In genomic region chr3:111080357-111080937, GRCh38 we compare ENCODE assay signal across 8 cellular contexts. TPM values are rescaled to one million over a fixed set of nuclear protein-coding genes. Genes with fewer than 3 reads are reported as not detected.
A peak's percentile ranks its signal among the peaks of the same experiment; 100 is the strongest.
DNase-seq lines count a peak whose midpoint lies in the region; ATAC-seq and TF ChIP-seq lines count a peak whose summit lies in the region.

No MANE protein-coding gene starts in this region.

- DNase-seq in Calu3 (no peak), LoVo (ENCODE audit: low spot score) (peak; percentile 28), chondrocyte (ENCODE audit: low spot score) (no peak), mucosa of descending colon (no peak), cerebellar nuclear complex (lab: John Stamatoyannopoulos, UW) (no peak), NCI-H2107 (lab: John Stamatoyannopoulos, UW) (no peak)
- DNase-seq in activated T-cell treated with anti-CD3 and anti-CD28 coated beads, Interleukin-2, amount 50 U/mL, for 24 hours = no peak
- no peak for DNase-seq in activated CD4-positive, alpha-beta memory T cell treated with anti-CD3 and anti-CD28 coated beads for 36 hours

- no peaks in the 10 kb centered on the region for H3K9me3 ChIP-seq in mucosa of descending colon

- peaks cover 5% of the 10 kb centered on the region for H3K36me3 Mint-ChIP-seq in Calu3 (ENCODE audit: insufficient read depth, unreplicated experiment)
- no peaks in the 10 kb centered on the region for H3K36me3 Mint-ChIP-seq in chondrocyte (ENCODE audit: low read depth)
- no peaks in the 10 kb centered on the region for H3K36me3 Mint-ChIP-seq in activated T-cell treated with anti-CD3 and anti-CD28 coated beads, Interleukin-2, amount 50 U/mL, for 24 hours (ENCODE audit: low read depth)
- H3K36me3 Mint-ChIP-seq in activated CD4-positive, alpha-beta memory T cell treated with anti-CD3 and anti-CD28 coated beads for 36 hours = no peaks in the 10 kb centered on the region

- CTCF ChIA-PET in Calu3 (lab: Charles Lee) = interaction anchor here (0.5 to 1.6 kb wide), 13 partner anchors 25 to 1666 kb away, joined by 3 to 9 read pairs (median 3); no protein-coding TSS in a partner anchor
- CTCF ChIA-PET in activated CD4-positive, alpha-beta memory T cell treated with anti-CD3 and anti-CD28 coated beads for 36 hours (lab: Charles Lee) = interaction anchor here (0.5 to 1.6 kb wide), 14 partner anchors 10 to 1349 kb away, joined by 3 to 12 read pairs (median 3); no protein-coding TSS in a partner anchor

- no peaks in the 10 kb centered on the region for H3K27me3 Mint-ChIP-seq in Calu3 (ENCODE audit: unreplicated experiment)
- H3K27me3 Mint-ChIP-seq in chondrocyte (ENCODE audit: low read depth) = no peaks in the 10 kb centered on the region
- H3K27me3 Mint-ChIP-seq in activated T-cell treated with anti-CD3 and anti-CD28 coated beads, Interleukin-2, amount 50 U/mL, for 24 hours = peaks cover 5% of the 10 kb centered on the region
- H3K27me3 Mint-ChIP-seq in activated CD4-positive, alpha-beta memory T cell treated with anti-CD3 and anti-CD28 coated beads for 36 hours = peaks cover 2% of the 10 kb centered on the region

- POLR2A ChIA-PET in activated CD4-positive, alpha-beta memory T cell treated with anti-CD3 and anti-CD28 coated beads for 36 hours (lab: Charles Lee) = no interaction called here

- H3K4me1 Mint-ChIP-seq in Calu3 (ENCODE audit: low read depth, unreplicated experiment) (peaks cover 6% of the 10 kb centered on the region), chondrocyte (ENCODE audit: low read depth) (peaks cover 16% of the 10 kb centered on the region)
- H3K4me1 Mint-ChIP-seq in activated T-cell treated with anti-CD3 and anti-CD28 coated beads, Interleukin-2, amount 50 U/mL, for 24 hours (ENCODE audit: low read depth) = peaks cover 3% of the 10 kb centered on the region
- H3K4me1 Mint-ChIP-seq in activated CD4-positive, alpha-beta memory T cell treated with anti-CD3 and anti-CD28 coated beads for 36 hours (ENCODE audit: low read depth) = peaks cover 4% of the 10 kb centered on the region

- H3K4me3 Mint-ChIP-seq in Calu3 (ENCODE audit: low read depth, unreplicated experiment) (no peak overlapping the region), chondrocyte (ENCODE audit: unreplicated experiment) (no peak overlapping the region)
- H3K4me3 Mint-ChIP-seq in activated T-cell treated with anti-CD3 and anti-CD28 coated beads, Interleukin-2, amount 50 U/mL, for 24 hours = no peak overlapping the region
- no peak overlapping the region for H3K4me3 Mint-ChIP-seq in activated CD4-positive, alpha-beta memory T cell treated with anti-CD3 and anti-CD28 coated beads for 36 hours

- H3K4me3 ChIP-seq in mucosa of descending colon = no peak overlapping the region

- H3K27ac Mint-ChIP-seq in Calu3 (ENCODE audit: unreplicated experiment) = no peak overlapping the region
- no peak overlapping the region for H3K27ac Mint-ChIP-seq in chondrocyte (ENCODE audit: unreplicated experiment)
- H3K27ac Mint-ChIP-seq in activated T-cell treated with anti-CD3 and anti-CD28 coated beads, Interleukin-2, amount 50 U/mL, for 24 hours = no peak overlapping the region
- no peak overlapping the region for H3K27ac Mint-ChIP-seq in activated CD4-positive, alpha-beta memory T cell treated with anti-CD3 and anti-CD28 coated beads for 36 hours

- H3K36me3 ChIP-seq in mucosa of descending colon (ENCODE audit: low read depth) = no peaks in the 10 kb centered on the region

- peak; percentile 49 for TF ChIP-seq CTCF in Calu3 (IDR thresholded peaks at IDR 0.05; ENCODE audit: unreplicated experiment)
- TF ChIP-seq CTCF in chondrocyte (IDR thresholded peaks at IDR 0.05) = peak; percentile 91
- no peak for TF ChIP-seq CTCF in mucosa of descending colon (IDR thresholded peaks at IDR 0.05)

- H3K9me3 Mint-ChIP-seq in Calu3 (ENCODE audit: low read depth, unreplicated experiment) (no peaks in the 10 kb centered on the region), chondrocyte (ENCODE audit: low read depth) (no peaks in the 10 kb centered on the region)
- no peaks in the 10 kb centered on the region for H3K9me3 Mint-ChIP-seq in activated T-cell treated with anti-CD3 and anti-CD28 coated beads, Interleukin-2, amount 50 U/mL, for 24 hours
- no peaks in the 10 kb centered on the region for H3K9me3 Mint-ChIP-seq in activated CD4-positive, alpha-beta memory T cell treated with anti-CD3 and anti-CD28 coated beads for 36 hours

- ATAC-seq in mucosa of descending colon = peak; percentile 54

- intact Hi-C loops in Calu3 (cut with micrococcal nuclease; ENCODE audit: unreplicated experiment) = loop anchor here (10.0 kb wide), 1 partner anchor 244 kb away; no protein-coding TSS in a partner anchor
- intact Hi-C loops in mucosa of descending colon (cut with DNase I, micrococcal nuclease) = no loop called here
- intact Hi-C loops in activated CD4-positive, alpha-beta memory T cell treated with anti-CD3 and anti-CD28 coated beads for 36 hours (cut with micrococcal nuclease) = no loop called here

- no TSS peak for BruUV-seq in Calu3 (replicated peaks; lab: Mats Ljungman, UMichigan)

- H3K4me1 ChIP-seq in mucosa of descending colon (ENCODE audit: low read depth) = peaks cover 7% of the 10 kb centered on the region

RNA-seq across cellular contexts. Expression of gene NECTIN3, which starts 8.8 kb away (rescaled TPM):
- total RNA-seq in Calu3 (2022) (110 and 128 TPM in 2 replicates), chondrocyte (32.0 to 36.7 TPM (median 33.8 TPM) in 3 replicates), mucosa of descending colon (10 to 100 TPM; 36.5 to 60.7 (median 43.8) TPM)
- total RNA-seq in activated CD4-positive, alpha-beta memory T cell treated with anti-CD3 and anti-CD28 coated beads for 36 hours = 10 to 100 TPM; 10.5 to 11.3 TPM
